Comparison of ENCODE assay signal across 1 cellular context in genomic region chr19:45643024-45643926, GRCh38.
TF ChIP-seq lines count a peak whose summit lies in the region.

No MANE protein-coding gene starts in this region.

TF ChIP-seq in HepG2, 621 proteins besides CTCF, POLR2A, EP300 and RAD21 (continued from another document and continues in another):
- TF ChIP-seq, protein P1, sequence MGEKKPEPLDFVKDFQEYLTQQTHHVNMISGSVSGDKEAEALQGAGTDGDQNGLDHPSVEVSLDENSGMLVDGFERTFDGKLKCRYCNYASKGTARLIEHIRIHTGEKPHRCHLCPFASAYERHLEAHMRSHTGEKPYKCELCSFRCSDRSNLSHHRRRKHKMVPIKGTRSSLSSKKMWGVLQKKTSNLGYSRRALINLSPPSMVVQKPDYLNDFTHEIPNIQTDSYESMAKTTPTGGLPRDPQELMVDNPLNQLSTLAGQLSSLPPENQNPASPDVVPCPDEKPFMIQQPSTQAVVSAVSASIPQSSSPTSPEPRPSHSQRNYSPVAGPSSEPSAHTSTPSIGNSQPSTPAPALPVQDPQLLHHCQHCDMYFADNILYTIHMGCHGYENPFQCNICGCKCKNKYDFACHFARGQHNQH (CRISPR knock-in tag; IDR thresholded peaks at IDR 0.05) = peak; percentile 38; the same call in 1 of the 2 replicates
- TF ChIP-seq PRMT3 (CRISPR knock-in tag; IDR thresholded peaks at IDR 0.05; ENCODE audit: borderline replicate concordance, low read depth) (no peak), RFX1 (IDR thresholded peaks at IDR 0.05) (no peak), ZEB1 (IDR thresholded peaks at IDR 0.05; ENCODE audit: insufficient replicate concordance, low read depth) (no peak), ETS1 (CRISPR knock-in tag; IDR thresholded peaks at IDR 0.05) (no peak), ZNF670 (CRISPR knock-in tag; IDR thresholded peaks at IDR 0.05; ENCODE audit: borderline replicate concordance) (no peak), FOXJ3 (CRISPR knock-in tag; IDR thresholded peaks at IDR 0.05; ENCODE audit: borderline replicate concordance) (no peak), ZNF207 (IDR thresholded peaks at IDR 0.05; ENCODE audit: borderline replicate concordance) (no peak), FOXC1 (CRISPR knock-in tag; IDR thresholded peaks at IDR 0.05; ENCODE audit: borderline replicate concordance) (0 out of 2 replicates have a peak, but pooled peaks have one; percentile 20), MEIS1 (CRISPR knock-in tag; IDR thresholded peaks at IDR 0.05; ENCODE audit: borderline replicate concordance) (no peak), ZNF101 (CRISPR knock-in tag; IDR thresholded peaks at IDR 0.05; ENCODE audit: borderline replicate concordance, low read depth) (no peak), ZNF460 (CRISPR knock-in tag; IDR thresholded peaks at IDR 0.05; ENCODE audit: borderline replicate concordance) (no peak), ZMAT3 (CRISPR knock-in tag; conservative IDR thresholded peaks at IDR 0.05) (no peak), SAP130 (CRISPR knock-in tag; IDR thresholded peaks at IDR 0.05; ENCODE audit: low read depth) (peak; percentile 47; the same call in 1 of the 2 replicates), DDIT3 (CRISPR knock-in tag; IDR thresholded peaks at IDR 0.05) (no peak), ZFX (CRISPR knock-in tag; IDR thresholded peaks at IDR 0.05; ENCODE audit: low read depth) (no peak), ZHX1 (CRISPR knock-in tag; IDR thresholded peaks at IDR 0.05; ENCODE audit: low read depth) (no peak), CERS6 (CRISPR knock-in tag; IDR thresholded peaks at IDR 0.05) (no peak), ZNF143 (CRISPR knock-in tag; IDR thresholded peaks at IDR 0.05) (0 out of 2 replicates have a peak, but pooled peaks have one; percentile 16), MYC (CRISPR knock-in tag; IDR thresholded peaks at IDR 0.05; ENCODE audit: borderline replicate concordance) (peak; percentile 41; the same call in 1 of the 2 replicates), ZNF558 (CRISPR knock-in tag; IDR thresholded peaks at IDR 0.05; ENCODE audit: borderline replicate concordance) (no peak), KDM2A (CRISPR knock-in tag; IDR thresholded peaks at IDR 0.05; ENCODE audit: borderline replicate concordance, low read depth) (peak; percentile 75; the same call in 1 of the 2 replicates), SP1 (IDR thresholded peaks at IDR 0.05) (no peak), SP1 (CRISPR knock-in tag; IDR thresholded peaks at IDR 0.05) (no peak), HDAC2 (CRISPR knock-in tag; IDR thresholded peaks at IDR 0.05) (peak; percentile 20; the same call in 1 of the 2 replicates), ZBTB39 (CRISPR knock-in tag; IDR thresholded peaks at IDR 0.05) (no peak), NFE2 (CRISPR knock-in tag; IDR thresholded peaks at IDR 0.05) (no peak), RAD51 (IDR thresholded peaks at IDR 0.05; ENCODE audit: borderline replicate concordance) (no peak), MXD1 (CRISPR knock-in tag; IDR thresholded peaks at IDR 0.05) (no peak), ATF4 (CRISPR knock-in tag; IDR thresholded peaks at IDR 0.05) (no peak), ZSCAN20 (CRISPR knock-in tag; IDR thresholded peaks at IDR 0.05; ENCODE audit: borderline replicate concordance) (no peak), CENPBD1 (CRISPR knock-in tag; IDR thresholded peaks at IDR 0.05; ENCODE audit: borderline replicate concordance, low read depth) (no peak), POGZ (CRISPR knock-in tag; IDR thresholded peaks at IDR 0.05) (0 out of 2 replicates have a peak, but pooled peaks have one; percentile 8), HNRNPLL (IDR thresholded peaks at IDR 0.05; ENCODE audit: low read depth, low read length, poor library complexity, severe bottlenecking) (peak; percentile 49), ZNF615 (CRISPR knock-in tag; IDR thresholded peaks at IDR 0.05; ENCODE audit: borderline replicate concordance) (no peak), SIN3A (IDR thresholded peaks at IDR 0.05; ENCODE audit: borderline replicate concordance, low read depth, low read length) (no peak), ISX (CRISPR knock-in tag; conservative IDR thresholded peaks at IDR 0.05) (no peak), PHF21A (CRISPR knock-in tag; IDR thresholded peaks at IDR 0.05) (peak; percentile 58; the same call in 1 of the 2 replicates), TBX3 (IDR thresholded peaks at IDR 0.05; ENCODE audit: borderline replicate concordance) (no peak), ZNF619 (CRISPR knock-in tag; IDR thresholded peaks at IDR 0.05) (0 out of 2 replicates have a peak, but pooled peaks have one; percentile 47), ZNF230 (CRISPR knock-in tag; IDR thresholded peaks at IDR 0.05) (no peak), ZNF576 (CRISPR knock-in tag; IDR thresholded peaks at IDR 0.05) (no peak), GLMP (CRISPR knock-in tag; IDR thresholded peaks at IDR 0.05; ENCODE audit: borderline replicate concordance) (no peak), MED1 (CRISPR knock-in tag; IDR thresholded peaks at IDR 0.05) (peak; percentile 32), PHF20 (CRISPR knock-in tag; IDR thresholded peaks at IDR 0.05) (no peak), ZSCAN31 (CRISPR knock-in tag; IDR thresholded peaks at IDR 0.05; ENCODE audit: low read depth) (peak; percentile 50; the same call in 1 of the 2 replicates), ZNF160 (CRISPR knock-in tag; IDR thresholded peaks at IDR 0.05) (no peak), TBP (CRISPR knock-in tag; IDR thresholded peaks at IDR 0.05) (no peak), NFIB (CRISPR knock-in tag; IDR thresholded peaks at IDR 0.05; ENCODE audit: borderline replicate concordance) (no peak), ZBTB21 (CRISPR knock-in tag; IDR thresholded peaks at IDR 0.05) (no peak)
- TF ChIP-seq, protein P2, sequence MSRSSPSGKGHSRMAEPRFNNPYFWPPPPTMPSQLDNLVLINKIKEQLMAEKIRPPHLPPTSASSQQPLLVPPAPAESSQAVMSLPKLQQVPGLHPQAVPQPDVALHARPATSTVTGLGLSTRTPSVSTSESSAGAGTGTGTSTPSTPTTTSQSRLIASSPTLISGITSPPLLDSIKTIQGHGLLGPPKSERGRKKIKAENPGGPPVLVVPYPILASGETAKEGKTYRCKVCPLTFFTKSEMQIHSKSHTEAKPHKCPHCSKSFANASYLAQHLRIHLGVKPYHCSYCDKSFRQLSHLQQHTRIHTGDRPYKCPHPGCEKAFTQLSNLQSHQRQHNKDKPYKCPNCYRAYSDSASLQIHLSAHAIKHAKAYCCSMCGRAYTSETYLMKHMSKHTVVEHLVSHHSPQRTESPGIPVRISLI (CRISPR knock-in tag; IDR thresholded peaks at IDR 0.05; ENCODE audit: borderline replicate concordance) = no peak
- TF ChIP-seq, protein P3, sequence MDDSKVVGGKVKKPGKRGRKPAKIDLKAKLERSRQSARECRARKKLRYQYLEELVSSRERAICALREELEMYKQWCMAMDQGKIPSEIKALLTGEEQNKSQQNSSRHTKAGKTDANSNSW (CRISPR knock-in tag; IDR thresholded peaks at IDR 0.05; ENCODE audit: borderline replicate concordance) = no peak
- TF ChIP-seq, protein P4, sequence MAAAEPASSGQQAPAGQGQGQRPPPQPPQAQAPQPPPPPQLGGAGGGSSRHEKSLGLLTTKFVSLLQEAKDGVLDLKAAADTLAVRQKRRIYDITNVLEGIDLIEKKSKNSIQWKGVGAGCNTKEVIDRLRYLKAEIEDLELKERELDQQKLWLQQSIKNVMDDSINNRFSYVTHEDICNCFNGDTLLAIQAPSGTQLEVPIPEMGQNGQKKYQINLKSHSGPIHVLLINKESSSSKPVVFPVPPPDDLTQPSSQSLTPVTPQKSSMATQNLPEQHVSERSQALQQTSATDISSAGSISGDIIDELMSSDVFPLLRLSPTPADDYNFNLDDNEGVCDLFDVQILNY (CRISPR knock-in tag; conservative IDR thresholded peaks at IDR 0.05) = no peak
